ENCODE assay signal across 1 cellular context in genomic region chr12:53078425-53079225, GRCh38.
TF ChIP-seq lines count a peak whose summit lies in the region.

No MANE protein-coding gene starts in this region.

TF ChIP-seq in HepG2, 621 proteins besides CTCF, POLR2A, EP300 and RAD21 (continued from another document and continues in another):
- TF ChIP-seq CEBPG (CRISPR knock-in tag; IDR thresholded peaks at IDR 0.05) (no peak), ZNF83 (CRISPR knock-in tag; IDR thresholded peaks at IDR 0.05; ENCODE audit: borderline replicate concordance) (no peak), NONO (IDR thresholded peaks at IDR 0.05) (no peak), NONO (CRISPR knock-in tag; conservative IDR thresholded peaks at IDR 0.05) (no peak), NCOA5 (CRISPR knock-in tag; IDR thresholded peaks at IDR 0.05) (no peak), MXD1 (CRISPR knock-in tag; IDR thresholded peaks at IDR 0.05) (peak; percentile 85; the same call in 1 of the 2 replicates), ZNF256 (CRISPR knock-in tag; conservative IDR thresholded peaks at IDR 0.05) (no peak), ATF7-NPFF (CRISPR knock-in tag; IDR thresholded peaks at IDR 0.05; ENCODE audit: low read depth) (peak; percentile 68; the same call in 1 of the 2 replicates), KMT2A (CRISPR knock-in tag; IDR thresholded peaks at IDR 0.05) (no peak), ARNT2 (CRISPR knock-in tag; IDR thresholded peaks at IDR 0.05; ENCODE audit: low read depth) (peak; percentile 63; the same call in 1 of the 2 replicates), MBNL3 (CRISPR knock-in tag; conservative IDR thresholded peaks at IDR 0.05) (no peak), CENPBD1 (CRISPR knock-in tag; IDR thresholded peaks at IDR 0.05; ENCODE audit: borderline replicate concordance, low read depth) (no peak), ZNF512 (CRISPR knock-in tag; IDR thresholded peaks at IDR 0.05) (no peak), ZNF562 (CRISPR knock-in tag; IDR thresholded peaks at IDR 0.05; ENCODE audit: borderline replicate concordance) (no peak), ZNF740 (CRISPR knock-in tag; IDR thresholded peaks at IDR 0.05) (no peak), SRSF1 (optimal IDR thresholded peaks at IDR 0.05; ENCODE audit: low read depth, low read length) (no peak), SAFB2 (CRISPR knock-in tag; IDR thresholded peaks at IDR 0.05; ENCODE audit: borderline replicate concordance, low read depth) (no peak), ZC3H4 (CRISPR knock-in tag; IDR thresholded peaks at IDR 0.05; ENCODE audit: borderline replicate concordance) (no peak), HNF4A (CRISPR knock-in tag; IDR thresholded peaks at IDR 0.05) (no peak), UBTF (CRISPR knock-in tag; IDR thresholded peaks at IDR 0.05) (no peak), ZNF460 (CRISPR knock-in tag; IDR thresholded peaks at IDR 0.05; ENCODE audit: borderline replicate concordance) (no peak), SOX5 (CRISPR knock-in tag; IDR thresholded peaks at IDR 0.05; ENCODE audit: borderline replicate concordance) (no peak; the same call in 1 of the 2 replicates), KDM5B (CRISPR knock-in tag; IDR thresholded peaks at IDR 0.05; ENCODE audit: borderline replicate concordance) (no peak; the same call in 1 of the 2 replicates), ZNF44 (CRISPR knock-in tag; IDR thresholded peaks at IDR 0.05) (no peak), CSRNP1 (CRISPR knock-in tag; IDR thresholded peaks at IDR 0.05) (no peak), PAXIP1 (CRISPR knock-in tag; conservative IDR thresholded peaks at IDR 0.05) (no peak), MTA3 (CRISPR knock-in tag; IDR thresholded peaks at IDR 0.05) (no peak), NFIC (IDR thresholded peaks at IDR 0.05; ENCODE audit: low read length) (no peak), CC2D1A (CRISPR knock-in tag; IDR thresholded peaks at IDR 0.05) (no peak), ZNF160 (CRISPR knock-in tag; IDR thresholded peaks at IDR 0.05) (0 out of 2 replicates have a peak, but pooled peaks have one; percentile 12), PBX2 (CRISPR knock-in tag; IDR thresholded peaks at IDR 0.05) (no peak), ZNF747 (CRISPR knock-in tag; IDR thresholded peaks at IDR 0.05; ENCODE audit: borderline replicate concordance) (no peak), POLR2AphosphoS2 (IDR thresholded peaks at IDR 0.05; ENCODE audit: low read depth, low read length) (no peak), SMAD3 (CRISPR knock-in tag; IDR thresholded peaks at IDR 0.05) (no peak), YEATS4 (CRISPR knock-in tag; IDR thresholded peaks at IDR 0.05; ENCODE audit: borderline replicate concordance) (no peak; the same call in 1 of the 2 replicates), THAP11 (CRISPR knock-in tag; IDR thresholded peaks at IDR 0.05) (no peak), BRCA1 (CRISPR knock-in tag; IDR thresholded peaks at IDR 0.05) (no peak), STAT5B (CRISPR knock-in tag; IDR thresholded peaks at IDR 0.05) (0 out of 2 replicates have a peak, but pooled peaks have one; percentile 45), ZNF772 (CRISPR knock-in tag; IDR thresholded peaks at IDR 0.05) (no peak), HBP1 (CRISPR knock-in tag; IDR thresholded peaks at IDR 0.05; ENCODE audit: low read depth) (no peak), ZNF770 (CRISPR knock-in tag; IDR thresholded peaks at IDR 0.05) (no peak), ZNF570 (CRISPR knock-in tag; IDR thresholded peaks at IDR 0.05; ENCODE audit: borderline replicate concordance) (no peak), HIVEP1 (CRISPR knock-in tag; IDR thresholded peaks at IDR 0.05) (0 out of 2 replicates have a peak, but pooled peaks have one; percentile 10), PHF8 (CRISPR knock-in tag; IDR thresholded peaks at IDR 0.05) (peak; percentile 85; the same call in 1 of the 2 replicates), ZNF784 (CRISPR knock-in tag; IDR thresholded peaks at IDR 0.05; ENCODE audit: borderline replicate concordance) (peak; percentile 18; the same call in 1 of the 2 replicates)
